1 cellular context compared by ENCODE assay signal in genomic region chr17:45112559-45113423, GRCh38.
TF ChIP-seq lines count a peak whose summit lies in the region.

No MANE protein-coding gene starts in this region.

TF ChIP-seq in HepG2, 621 proteins besides CTCF, POLR2A, EP300 and RAD21:
- TF ChIP-seq AFF4 (CRISPR knock-in tag; IDR thresholded peaks at IDR 0.05), result no peak
- TF ChIP-seq, protein P1, sequence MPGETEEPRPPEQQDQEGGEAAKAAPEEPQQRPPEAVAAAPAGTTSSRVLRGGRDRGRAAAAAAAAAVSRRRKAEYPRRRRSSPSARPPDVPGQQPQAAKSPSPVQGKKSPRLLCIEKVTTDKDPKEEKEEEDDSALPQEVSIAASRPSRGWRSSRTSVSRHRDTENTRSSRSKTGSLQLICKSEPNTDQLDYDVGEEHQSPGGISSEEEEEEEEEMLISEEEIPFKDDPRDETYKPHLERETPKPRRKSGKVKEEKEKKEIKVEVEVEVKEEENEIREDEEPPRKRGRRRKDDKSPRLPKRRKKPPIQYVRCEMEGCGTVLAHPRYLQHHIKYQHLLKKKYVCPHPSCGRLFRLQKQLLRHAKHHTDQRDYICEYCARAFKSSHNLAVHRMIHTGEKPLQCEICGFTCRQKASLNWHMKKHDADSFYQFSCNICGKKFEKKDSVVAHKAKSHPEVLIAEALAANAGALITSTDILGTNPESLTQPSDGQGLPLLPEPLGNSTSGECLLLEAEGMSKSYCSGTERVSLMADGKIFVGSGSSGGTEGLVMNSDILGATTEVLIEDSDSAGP (CRISPR knock-in tag; IDR thresholded peaks at IDR 0.05; ENCODE audit: borderline replicate concordance), result 0 out of 2 replicates have a peak, but pooled peaks have one; percentile 42
- 0 out of 2 replicates have a peak, but pooled peaks have one; percentile 27 for TF ChIP-seq ZNF121 (CRISPR knock-in tag; IDR thresholded peaks at IDR 0.05)
- TF ChIP-seq, protein P2, sequence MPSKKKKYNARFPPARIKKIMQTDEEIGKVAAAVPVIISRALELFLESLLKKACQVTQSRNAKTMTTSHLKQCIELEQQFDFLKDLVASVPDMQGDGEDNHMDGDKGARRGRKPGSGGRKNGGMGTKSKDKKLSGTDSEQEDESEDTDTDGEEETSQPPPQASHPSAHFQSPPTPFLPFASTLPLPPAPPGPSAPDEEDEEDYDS (CRISPR knock-in tag; IDR thresholded peaks at IDR 0.05), result 0 out of 2 replicates have a peak, but pooled peaks have one; percentile 20
- TF ChIP-seq EEA1 (CRISPR knock-in tag; IDR thresholded peaks at IDR 0.05; ENCODE audit: borderline replicate concordance), result no peak
- TF ChIP-seq IRF9 (CRISPR knock-in tag; IDR thresholded peaks at IDR 0.05; ENCODE audit: borderline replicate concordance), result 0 out of 2 replicates have a peak, but pooled peaks have one; percentile 14
- TF ChIP-seq ZMYM2 (CRISPR knock-in tag; IDR thresholded peaks at IDR 0.05), result 0 out of 2 replicates have a peak, but pooled peaks have one; percentile 53
- 0 out of 2 replicates have a peak, but pooled peaks have one; percentile 41 for TF ChIP-seq HNRNPL (IDR thresholded peaks at IDR 0.05; ENCODE audit: low read depth, low read length)
- TF ChIP-seq ZMYM3 (CRISPR knock-in tag; IDR thresholded peaks at IDR 0.05), result 0 out of 2 replicates have a peak, but pooled peaks have one; percentile 11
- 0 out of 2 replicates have a peak, but pooled peaks have one; percentile 29 for TF ChIP-seq FOXC1 (CRISPR knock-in tag; IDR thresholded peaks at IDR 0.05; ENCODE audit: borderline replicate concordance)
- TF ChIP-seq AGO1 (IDR thresholded peaks at IDR 0.05; ENCODE audit: low read depth, low read length, poor library complexity, severe bottlenecking), result peak; percentile 62
- TF ChIP-seq SP4 (CRISPR knock-in tag; IDR thresholded peaks at IDR 0.05), result 0 out of 2 replicates have a peak, but pooled peaks have one; percentile 41
- TF ChIP-seq, protein P3, sequence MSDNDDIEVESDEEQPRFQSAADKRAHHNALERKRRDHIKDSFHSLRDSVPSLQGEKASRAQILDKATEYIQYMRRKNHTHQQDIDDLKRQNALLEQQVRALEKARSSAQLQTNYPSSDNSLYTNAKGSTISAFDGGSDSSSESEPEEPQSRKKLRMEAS (IDR thresholded peaks at IDR 0.05), result peak; percentile 23; the same call in 1 of the 2 replicates
- no peak for TF ChIP-seq GFI1 (CRISPR knock-in tag; IDR thresholded peaks at IDR 0.05; ENCODE audit: borderline replicate concordance)
